ENCODE assay signal across 10 cellular contexts in genomic region chr2:234954551-234954992, GRCh38. TPM values are rescaled to one million over a fixed set of nuclear protein-coding genes. Genes with fewer than 3 reads are reported as not detected.
A peak's percentile ranks its signal among the peaks of the same experiment; 100 is the strongest.
DNase-seq lines count a peak whose midpoint lies in the region; ATAC-seq and TF ChIP-seq lines count a peak whose summit lies in the region.
"Had no signal": no experiment of that assay in that cellular context is flagged by ENCODE, and none has a peak within 500 bp of the region (broad histone marks: within the 10 kb centered on the region; RNA-seq: fewer than 3 reads in every experiment).

No MANE protein-coding gene starts in this region.

- peak overlapping the region; percentile 80 for H3K4me3 ChIP-seq in HUES48 (ENCODE audit: low read depth, low read length)
- peak overlapping the region; percentile 79 for H3K4me3 ChIP-seq in brain microvascular endothelial cell (ENCODE audit: low read depth, low read length)
- peak overlapping the region in 2 of 7 experiments; percentile 5 to 83 for H3K4me3 ChIP-seq in skin epidermis

- H3K9me3 ChIP-seq in HUES48 (ENCODE audit: control insufficient read depth, insufficient read depth, low read length), result no peaks in the 10 kb centered on the region

- H3K9ac ChIP-seq in HUES48 (ENCODE audit: low read depth, low read length), result no peak overlapping the region

- no peaks in the 10 kb centered on the region for H3K36me3 Mint-ChIP-seq in T-helper 2 cell treated with Interferon-gamma antibody and Interleukin-4, amounts not matched to agents 5 μg/mL and 100 μg/mL, for 36 hours (ENCODE audit: low read depth)
- H3K36me3 Mint-ChIP-seq in activated T-cell treated with anti-CD3 and anti-CD28 coated beads, Interleukin-2, amount 50 U/mL, for 72 hours (ENCODE audit: insufficient read depth in 2 of 2), result no peaks in the 10 kb centered on the region
- H3K36me3 Mint-ChIP-seq: immature natural killer cell had no signal

- no peak for ATAC-seq in activated T-cell treated with anti-CD3 and anti-CD28 coated beads, Interleukin-2, amount 50 U/mL, for 72 hours (replicated peaks in 1 of 2)

- H3K4me1 ChIP-seq in HUES48 (ENCODE audit: control insufficient read depth, insufficient read depth, low read length), result peaks cover 71% of the 10 kb centered on the region

- H3K27me3 ChIP-seq in HUES48 (ENCODE audit: control insufficient read depth, insufficient read depth, low read length), result peaks cover 17% of the 10 kb centered on the region
- no peaks in the 10 kb centered on the region for H3K27me3 ChIP-seq in brain microvascular endothelial cell (replicated peaks)

- in situ Hi-C loops in brain microvascular endothelial cell (cut with HindIII; ENCODE audit: low pct_ligation_motif_present, low sequenced_read_pairs), result no loop called here

- H3K27ac ChIP-seq in HUES48 (ENCODE audit: low read depth, low read length) (peak overlapping the region; percentile 85), brain microvascular endothelial cell (no peak overlapping the region), skin epidermis (peak overlapping the region in 11 of 21 experiments; percentile 26 to 94 (median 80))

- DNase-seq in brain microvascular endothelial cell (no peak), kidney glomerular epithelial cell (lab: John Stamatoyannopoulos, UW) (peak; percentile 74), cerebellar nuclear complex (lab: John Stamatoyannopoulos, UW) (no peak), DMS153 treated with DMSO at 0.1 percent for 48 hours (lab: John Stamatoyannopoulos, UW; ENCODE audit: unreplicated experiment) (no peak)
- no peak for DNase-seq in T-helper 2 cell treated with Interferon-gamma antibody and Interleukin-4, amounts not matched to agents 5 μg/mL and 100 μg/mL, for 36 hours (ENCODE audit: low spot score)
- DNase-seq in activated T-cell treated with anti-CD3 and anti-CD28 coated beads, Interleukin-2, amount 50 U/mL, for 72 hours, result no peak
- DNase-seq: immature natural killer cell, NCI-H2171 had no signal

- no peak for TF ChIP-seq CTCF in brain microvascular endothelial cell (IDR thresholded peaks at IDR 0.05; ENCODE audit: low read depth, low read length, missing control alignments)

- H3K4me1 Mint-ChIP-seq in T-helper 2 cell treated with Interferon-gamma antibody and Interleukin-4, amounts not matched to agents 5 μg/mL and 100 μg/mL, for 36 hours (ENCODE audit: low read depth), result peaks cover 2% of the 10 kb centered on the region
- no peaks in the 10 kb centered on the region for H3K4me1 Mint-ChIP-seq in activated T-cell treated with anti-CD3 and anti-CD28 coated beads, Interleukin-2, amount 50 U/mL, for 72 hours (ENCODE audit: low read depth)

- no peak overlapping the region for H3K27ac Mint-ChIP-seq in T-helper 2 cell treated with Interferon-gamma antibody and Interleukin-4, amounts not matched to agents 5 μg/mL and 100 μg/mL, for 36 hours
- no peak overlapping the region for H3K27ac Mint-ChIP-seq in activated T-cell treated with anti-CD3 and anti-CD28 coated beads, Interleukin-2, amount 50 U/mL, for 72 hours
- H3K27ac Mint-ChIP-seq: immature natural killer cell had no signal

- peaks cover 53% of the 10 kb centered on the region for H3K27me3 Mint-ChIP-seq in T-helper 2 cell treated with Interferon-gamma antibody and Interleukin-4, amounts not matched to agents 5 μg/mL and 100 μg/mL, for 36 hours (ENCODE audit: low read depth)
- peaks cover 63% of the 10 kb centered on the region for H3K27me3 Mint-ChIP-seq in activated T-cell treated with anti-CD3 and anti-CD28 coated beads, Interleukin-2, amount 50 U/mL, for 72 hours (ENCODE audit: low read depth)

- no peaks in the 10 kb centered on the region for H3K9me3 Mint-ChIP-seq in T-helper 2 cell treated with Interferon-gamma antibody and Interleukin-4, amounts not matched to agents 5 μg/mL and 100 μg/mL, for 36 hours
- no peaks in the 10 kb centered on the region for H3K9me3 Mint-ChIP-seq in activated T-cell treated with anti-CD3 and anti-CD28 coated beads, Interleukin-2, amount 50 U/mL, for 72 hours
- H3K9me3 Mint-ChIP-seq: immature natural killer cell had no signal

- H3K36me3 ChIP-seq in HUES48 (ENCODE audit: control insufficient read depth, insufficient read depth, low read length), result no peaks in the 10 kb centered on the region; the same call in 1 of the 2 replicates
- no peaks in the 10 kb centered on the region for H3K36me3 ChIP-seq in brain microvascular endothelial cell (replicated peaks)

- no peak overlapping the region for H3K4me3 Mint-ChIP-seq in T-helper 2 cell treated with Interferon-gamma antibody and Interleukin-4, amounts not matched to agents 5 μg/mL and 100 μg/mL, for 36 hours
- H3K4me3 Mint-ChIP-seq in activated T-cell treated with anti-CD3 and anti-CD28 coated beads, Interleukin-2, amount 50 U/mL, for 72 hours, result no peak overlapping the region

RNA-seq across cellular contexts. Expression of gene SH3BP4, which starts 2.8 kb away (rescaled TPM):
- 1 to 10 TPM; 1.5 to 1.6 TPM for total RNA-seq in activated T-cell treated with anti-CD3 and anti-CD28 coated beads, Interleukin-2, amount 50 U/mL, for 72 hours
